12 cellular contexts compared by ENCODE assay signal in genomic region chr2:108271691-108272253, GRCh38. TPM values are rescaled to one million over a fixed set of nuclear protein-coding genes. Genes with fewer than 3 reads are reported as not detected.
DNase-seq lines count a peak whose midpoint lies in the region; ATAC-seq, FAIRE-seq and TF ChIP-seq lines count a peak whose summit lies in the region.
"Had no signal": no experiment of that assay in that cellular context is flagged by ENCODE, and none has a peak within 500 bp of the region (broad histone marks: within the 10 kb centered on the region; RNA-seq: fewer than 3 reads in every experiment).

No MANE protein-coding gene starts in this region.

- H4K20me1 ChIP-seq in K562 (replicated peaks; ENCODE audit: control insufficient read depth, insufficient read depth, low read length): no peaks in the 10 kb centered on the region; the same call in 1 of the 2 replicates

- H3K4me3 ChIP-seq in heart right ventricle (peak overlapping the region in 7 of 10 donors; percentile 5 to 37 (median 30)), right atrium auricular region (peak overlapping the region in 1 of 2 donors; percentile 16), K562 (peak overlapping the region; percentile 21; the same call in 1 of the 2 replicates)
- H3K4me3 ChIP-seq: pancreas had no signal

- ATAC-seq in heart right ventricle: peak in 6 of 8 donors; percentile 29 to 71 (median 62)
- ATAC-seq in K562: peak; percentile 84
- ATAC-seq in left colon: peak; percentile 19
- ATAC-seq: stimulated activated memory B cell treated with anti-CD40 and anti-IgM and Interleukin-4, amounts not matched to agents 10 μg/mL and 1 μg/mL and 100 μg/mL, for 72 hours had no signal

- CTCF ChIA-PET in K562 (lab: Yijun Ruan, JAX; ENCODE audit: low intra/inter-chr PET ratio): no interaction called here

- no peaks in the 10 kb centered on the region for H3K36me3 ChIP-seq in heart right ventricle
- no peaks in the 10 kb centered on the region for H3K36me3 ChIP-seq in right atrium auricular region
- H3K36me3 ChIP-seq in K562 (ENCODE audit: control insufficient read depth, insufficient read depth, low read length): no peaks in the 10 kb centered on the region
- H3K36me3 ChIP-seq: pancreas had no signal

- H3K4me1 ChIP-seq in heart right ventricle (peaks cover 0 to 5% (median 0%) of the 10 kb centered on the region in 9 donors), right atrium auricular region (no peaks in the 10 kb centered on the region), K562 (replicated peaks in 1 of 2; ENCODE audit: control insufficient read depth in 2 of 2, insufficient read depth in 2 of 2, low read length in 2 of 2) (no peaks in the 10 kb centered on the region)
- H3K4me1 ChIP-seq: pancreas had no signal

- TF ChIP-seq EP300 in K562 (IDR thresholded peaks at IDR 0.05; ENCODE audit: low read length): no peak

- H3K79me2 ChIP-seq in K562 (ENCODE audit: control insufficient read depth, insufficient read depth, low read length): no peaks in the 10 kb centered on the region

- TF ChIP-seq RAD21 in K562 (CRISPR knock-in tag; conservative IDR thresholded peaks at IDR 0.05 in 1 of 2, IDR thresholded peaks at IDR 0.05 in 1 of 2): no peak

- BruUV-seq in K562 (replicated peaks; lab: Mats Ljungman, UMichigan): no TSS peak

- in situ Hi-C loops in K562 (cut with MboI): no loop called here

- FAIRE-seq in K562 (lab: Jason Lieb, UNC) (peak; percentile 26), urothelium cell line (lab: Jason Lieb, UNC) (no peak)
- FAIRE-seq: GM18507, pancreas had no signal

- DNase-seq in heart right ventricle (peak in 1 of 2 donors; percentile 18), right atrium auricular region (ENCODE audit: low spot score) (no peak), K562 (ENCODE audit: extremely low read depth in 1 of 4, low spot score in 3 of 4) (peak; percentile 19 to 43 (median 27)), left colon (no peak), urothelium cell line (ENCODE audit: low spot score) (peak; percentile 76), putamen (ENCODE audit: low spot score) (no peak), NCI-H345 treated with DMSO at 0.1 percent for 48 hours (lab: John Stamatoyannopoulos, UW; ENCODE audit: unreplicated experiment) (no peak), GM20000 (ENCODE audit: low spot score) (no peak)
- DNase-seq: activated CD4-positive, alpha-beta memory T cell treated with anti-CD3 and anti-CD28 coated beads for 36 hours; pancreas had no signal

- peak overlapping the region in 1 of 2 experiments; percentile 18; a peak in 2 of 4 replicates for H3K9ac ChIP-seq in K562 (ENCODE audit: insufficient read depth in 1 of 2, low read depth in 2 of 2, low read length in 2 of 2)

- TF ChIP-seq POLR2A in K562 (conservative IDR thresholded peaks at IDR 0.05): no peak

- POLR2A ChIA-PET in K562 (lab: Yijun Ruan, JAX): interaction anchor here (0.6 to 1.3 kb wide), 2 partner anchors 26 to 133 kb away, joined by 4 read pairs; no protein-coding TSS in a partner anchor

- intact Hi-C loops in heart right ventricle (cut with DNase I): no loop called here
- intact Hi-C loops in K562 (cut with micrococcal nuclease): no loop called here
- intact Hi-C loops in left colon (cut with DNase I, micrococcal nuclease): no loop called here

- H3K9me1 ChIP-seq in K562 (ENCODE audit: control insufficient read depth, insufficient read depth, low read length): no peaks in the 10 kb centered on the region

- no peak for TF ChIP-seq CTCF in heart right ventricle (IDR thresholded peaks at IDR 0.05)
- no peak for TF ChIP-seq CTCF in right atrium auricular region (IDR thresholded peaks at IDR 0.05)
- no peak for TF ChIP-seq CTCF in K562 (IDR thresholded peaks at IDR 0.05 in 2 of 3, conservative IDR thresholded peaks at IDR 0.05 in 1 of 3; ENCODE audit: insufficient read depth in 2 of 3, low read depth in 1 of 3, low read length in 3 of 3)
- TF ChIP-seq CTCF in GM20000 (IDR thresholded peaks at IDR 0.05; ENCODE audit: extremely low read depth, missing control alignments): no peak

- 49 to 52% methylated on average over 7 of the region's 7 CpGs for WGBS in heart right ventricle, 2 donors
- WGBS in K562 (ENCODE audit: insufficient coverage, low coverage, missing lambda C conversion rate): 2% methylated on average over 7 of the region's 7 CpGs

- H3K9me3 ChIP-seq in heart right ventricle: no peaks in the 10 kb centered on the region
- H3K9me3 ChIP-seq in right atrium auricular region: no peaks in the 10 kb centered on the region
- no peaks in the 10 kb centered on the region for H3K9me3 ChIP-seq in K562 (replicated peaks; ENCODE audit: control insufficient read depth, insufficient read depth, low read depth, low read length)
- H3K9me3 ChIP-seq: pancreas had no signal

- peak overlapping the region; percentile 77 for H3K4me2 ChIP-seq in K562 (ENCODE audit: insufficient read depth, low read length)

- peak overlapping the region; percentile 95 for H2AFZ ChIP-seq in K562 (ENCODE audit: low read depth, low read length)

- H3K27me3 ChIP-seq in heart right ventricle (peaks cover 0 to 4% (median 0%) of the 10 kb centered on the region in 7 donors), right atrium auricular region (no peaks in the 10 kb centered on the region), K562 (ENCODE audit: control insufficient read depth in 2 of 2, insufficient read depth in 2 of 2, low read length in 2 of 2) (peaks cover 0 to 8% of the 10 kb centered on the region in 2 experiments; a peak in 2 of 5 replicates)
- H3K27me3 ChIP-seq: pancreas had no signal

- peak overlapping the region in 4 of 10 donors; percentile 21 to 73 (median 52) for H3K27ac ChIP-seq in heart right ventricle
- H3K27ac ChIP-seq in right atrium auricular region: no peak overlapping the region
- no peak overlapping the region for H3K27ac ChIP-seq in K562 (ENCODE audit: extremely low read depth, low read depth, low read length)
- H3K27ac ChIP-seq: pancreas had no signal

TF ChIP-seq in K562, 482 proteins besides CTCF, POLR2A, EP300 and RAD21 (continues in another document):
- TF ChIP-seq NUFIP1 (IDR thresholded peaks at IDR 0.05; ENCODE audit: partially characterized antibody) (no peak), NR2C2 (CRISPR knock-in tag; IDR thresholded peaks at IDR 0.05) (no peak), NR2C2 (tag; IDR thresholded peaks at IDR 0.05) (peak; percentile 48; the same call in 1 of the 2 replicates), ZNF408 (CRISPR knock-in tag; IDR thresholded peaks at IDR 0.05; ENCODE audit: low read depth) (no peak), RB1 (IDR thresholded peaks at IDR 0.05; ENCODE audit: low read depth) (no peak), SAFB2 (IDR thresholded peaks at IDR 0.05; ENCODE audit: borderline replicate concordance, low read depth, low read length, severe bottlenecking) (no peak), BRCA1 (IDR thresholded peaks at IDR 0.05) (no peak), BRCA1 (CRISPR knock-in tag; IDR thresholded peaks at IDR 0.05) (no peak), ZNF263 (CRISPR knock-in tag; IDR thresholded peaks at IDR 0.05; ENCODE audit: borderline replicate concordance) (no peak), ZNF197 (CRISPR knock-in tag; IDR thresholded peaks at IDR 0.05; ENCODE audit: low read depth) (no peak)

RNA-seq across cellular contexts. Expression of gene SULT1C2, which starts 16.9 kb away (rescaled TPM):
- total RNA-seq in heart right ventricle (1 to 10 TPM in 5 of 10 donors, under 1 TPM in 4, not detected in 1; 0.19 to 2.4 (median 1.0) TPM), right atrium auricular region (1 to 10 TPM in 1 of 2 donors, not detected in 1; 1.9 TPM), K562 (2014; rRNA removed) (not detected in 2 replicates), K562 (2014; rRNA removed; fragmentation: Illumina TruSeq; extraction: Trizol) (not detected in 2 replicates), K562 (2015; rRNA removed; fragmentation: Illumina TruSeq; extraction: Trizol) (0.15 and 0.22 TPM in 2 replicates), K562 (2021) (not detected in 2 replicates), left colon (1 to 10 TPM in 1 of 2 donors, under 1 TPM in 1; 0.98 to 3.7 TPM)
- polyA plus RNA-seq in heart right ventricle (1 to 10 TPM in 1 of 2 donors, not detected in 1; 1.4 TPM), K562 (2011; rRNA removed) (not detected in 2 replicates), K562 (2014; fragmentation: Illumina TruSeq; extraction: Trizol) (not detected in 2 replicates), K562 (2014; fragmentation: Nextera tagmentation; extraction: Ambion mirVana) (not detected), K562 (2014; rRNA removed) (not detected in 2 replicates)
- total RNA-seq in K562 (2011; cell fraction: chromatin; rRNA removed; ENCODE audit: low replicate concordance): not detected in 2 replicates
- total RNA-seq in K562 (2011; cell fraction: nucleolus; rRNA removed): 0.13 TPM in 1 of 2 replicates, not detected in the other
- total RNA-seq in K562 (2011; cell fraction: nucleoplasm; rRNA removed): 0.53 TPM in 1 of 2 replicates, not detected in the other
- not detected in 2 replicates for polyA plus RNA-seq in K562 (2011; cell fraction: cytosol; rRNA removed)
- not detected in 2 replicates for polyA plus RNA-seq in K562 (2011; cell fraction: nucleus; rRNA removed)
- 0.07 and 0.17 TPM in 2 replicates for polyA plus RNA-seq in K562 (2012)
- not detected in 2 replicates for polyA minus RNA-seq in K562 (2011; rRNA and poly(A)+ RNA removed)
- not detected in 2 replicates for polyA minus RNA-seq in K562 (2011; cell fraction: cytosol; rRNA and poly(A)+ RNA removed)
- not detected in 2 replicates for polyA minus RNA-seq in K562 (2011; cell fraction: nucleus; rRNA and poly(A)+ RNA removed)
- total RNA-seq: activated CD4-positive, alpha-beta memory T cell treated with anti-CD3 and anti-CD28 coated beads for 36 hours had no signal

RNA-seq across cellular contexts. Expression of gene SULT1C3, which starts 32.0 kb away (rescaled TPM):
- total RNA-seq in heart right ventricle (not detected), right atrium auricular region (not detected), K562 (2014; rRNA removed) (not detected in 2 replicates), K562 (2014; rRNA removed; fragmentation: Illumina TruSeq; extraction: Trizol) (not detected in 2 replicates), K562 (2015; rRNA removed; fragmentation: Illumina TruSeq; extraction: Trizol) (not detected in 2 replicates), K562 (2021) (not detected in 2 replicates), left colon (under 1 TPM in 1 of 2 donors, not detected in 1; 0.98 TPM)
- polyA plus RNA-seq in heart right ventricle (not detected), K562 (2011; rRNA removed) (not detected in 2 replicates), K562 (2014; fragmentation: Illumina TruSeq; extraction: Trizol) (not detected in 2 replicates), K562 (2014; fragmentation: Nextera tagmentation; extraction: Ambion mirVana) (not detected), K562 (2014; rRNA removed) (not detected in 2 replicates)
- total RNA-seq in K562 (2011; cell fraction: chromatin; rRNA removed; ENCODE audit: low replicate concordance): not detected in 2 replicates
- not detected in 2 replicates for total RNA-seq in K562 (2011; cell fraction: nucleolus; rRNA removed)
- total RNA-seq in K562 (2011; cell fraction: nucleoplasm; rRNA removed): not detected in 2 replicates
- polyA plus RNA-seq in K562 (2011; cell fraction: cytosol; rRNA removed): not detected in 2 replicates
- polyA plus RNA-seq in K562 (2011; cell fraction: nucleus; rRNA removed): not detected in 2 replicates
- polyA plus RNA-seq in K562 (2012): not detected in 2 replicates
- not detected in 2 replicates for polyA minus RNA-seq in K562 (2011; rRNA and poly(A)+ RNA removed)
- not detected in 2 replicates for polyA minus RNA-seq in K562 (2011; cell fraction: cytosol; rRNA and poly(A)+ RNA removed)
- polyA minus RNA-seq in K562 (2011; cell fraction: nucleus; rRNA and poly(A)+ RNA removed): not detected in 2 replicates
- total RNA-seq: activated CD4-positive, alpha-beta memory T cell treated with anti-CD3 and anti-CD28 coated beads for 36 hours; pancreas had no signal
- polyA plus RNA-seq: pancreas had no signal

Comparison
In these comparisons a context has a peak if more than half of its experiments do, and no peak if none do; other contexts are left out.
1. ATAC-seq: peak in every context shown above with its lines; median percentile 84 in K562; 62 in heart right ventricle; 19 in left colon.
2. DNase-seq: peak in K562 (4 of 4) and urothelium cell line (single experiment); none in right atrium auricular region (single experiment), left colon (0 of 2), putamen (single experiment), NCI-H345 treated with DMSO at 0.1 percent for 48 hours (single experiment) and GM20000 (single experiment).